ENCODE assay signal across 1 cellular context in the genomic region with DNA sequence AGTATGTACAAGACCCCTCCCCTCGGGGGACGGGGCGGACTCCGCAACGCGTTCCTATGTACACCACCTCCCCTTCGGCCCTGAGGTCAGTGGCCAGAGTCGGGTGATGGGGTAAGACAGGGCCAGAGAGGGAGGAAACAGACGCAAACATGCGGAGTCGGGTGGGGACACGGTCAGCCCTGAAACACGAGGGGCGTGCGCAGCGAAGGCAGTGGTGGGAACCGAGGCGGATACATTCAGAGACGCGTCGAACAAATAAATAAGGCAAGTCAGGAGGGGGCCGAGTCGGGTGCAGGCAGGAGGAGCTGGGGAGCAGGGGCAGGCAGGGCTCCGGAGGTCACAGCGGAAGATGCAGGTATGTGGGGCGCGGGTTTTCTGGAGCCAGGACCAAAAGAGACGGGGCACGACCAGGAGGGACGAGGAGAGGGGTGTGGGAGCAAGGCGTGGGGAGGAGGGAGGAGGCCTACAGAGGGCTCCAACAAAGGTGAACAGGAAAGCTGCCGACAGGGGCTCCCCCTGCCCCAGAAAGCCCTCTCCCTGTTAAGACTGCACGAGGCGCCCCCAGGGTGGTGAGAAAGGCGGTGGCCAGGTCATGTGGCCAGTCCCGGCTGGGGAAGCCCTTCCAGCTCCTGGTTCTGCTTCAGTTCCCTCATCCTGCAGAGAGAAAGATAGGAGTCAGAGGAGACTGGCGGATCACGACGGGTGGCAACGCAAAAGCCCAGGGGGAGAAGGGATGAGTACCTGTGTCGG.
TF ChIP-seq lines count a peak whose summit lies in the region.

No MANE protein-coding gene starts in this region.

TF ChIP-seq in HepG2, 621 proteins besides CTCF, POLR2A, EP300 and RAD21 (continued from another document):
- TF ChIP-seq ZNF556 (CRISPR knock-in tag; IDR thresholded peaks at IDR 0.05; ENCODE audit: borderline replicate concordance): no peak
- TF ChIP-seq ZNF3 (CRISPR knock-in tag; IDR thresholded peaks at IDR 0.05): no peak
- TF ChIP-seq ZEB1 (IDR thresholded peaks at IDR 0.05; ENCODE audit: insufficient replicate concordance, low read depth): no peak
TF ChIP-seq in HepG2: peak in this region for 103.
